Comparison of ENCODE assay signal across 13 cellular contexts in the genomic region with DNA sequence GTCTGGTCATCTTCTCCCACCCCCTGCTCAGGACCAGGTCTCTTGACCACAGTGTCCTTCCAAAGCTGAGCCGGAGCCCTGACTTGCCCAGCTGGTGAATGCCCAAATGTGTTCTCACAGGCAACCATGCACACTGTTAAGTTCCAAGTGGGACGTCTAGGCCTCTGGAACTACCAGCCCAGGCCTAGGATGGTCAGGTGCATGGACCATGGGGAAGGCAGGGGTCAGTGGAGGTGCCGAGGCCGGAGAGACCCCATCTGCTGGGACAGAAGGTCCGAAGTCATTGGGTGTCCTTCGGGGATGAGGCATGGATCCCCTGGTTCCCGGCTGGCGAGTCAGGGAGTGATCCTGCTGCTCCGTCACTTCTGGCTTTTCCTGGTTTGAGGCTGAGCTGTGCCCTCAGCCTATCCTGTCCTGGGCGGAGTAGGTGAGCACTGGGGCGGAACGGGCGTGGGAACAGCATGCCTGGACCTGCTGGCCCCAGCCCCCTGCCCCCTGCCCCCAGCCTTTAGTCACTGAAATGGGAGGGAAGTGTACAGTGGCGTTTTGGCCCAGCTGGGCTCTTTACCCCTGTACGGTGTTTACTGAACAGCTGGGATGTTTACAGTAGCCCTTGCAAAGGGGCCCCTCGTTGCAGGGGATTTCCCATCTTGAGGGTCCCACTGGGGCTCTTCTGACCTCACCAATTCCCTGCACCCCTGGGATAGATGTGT. TPM values are rescaled to one million over a fixed set of nuclear protein-coding genes. Genes with fewer than 3 reads are reported as not detected.
DNase-seq lines count a peak whose midpoint lies in the region; ATAC-seq and TF ChIP-seq lines count a peak whose summit lies in the region.
"Had no signal": no experiment of that assay in that cellular context is flagged by ENCODE, and none has a peak within 500 bp of the region (broad histone marks: within the 10 kb centered on the region; RNA-seq: fewer than 3 reads in every experiment).

No MANE protein-coding gene starts in this region.

- H3K79me2 ChIP-seq in fibroblast of lung (ENCODE audit: control insufficient read depth, insufficient read depth, low read length): no peaks in the 10 kb centered on the region

- peaks cover 28% of the 10 kb centered on the region for H3K4me1 ChIP-seq in fibroblast of lung (ENCODE audit: control insufficient read depth, extremely low read depth, insufficient read depth, low read length)
- peaks cover 88% of the 10 kb centered on the region for H3K4me1 ChIP-seq in psoas muscle

- no peak overlapping the region for H3K9ac ChIP-seq in fibroblast of lung (ENCODE audit: insufficient read depth, low read length)

- H3K9me3 ChIP-seq in fibroblast of lung (ENCODE audit: control insufficient read depth, insufficient read depth, low read depth, low read length) (no peaks in the 10 kb centered on the region), psoas muscle (no peaks in the 10 kb centered on the region)
- H3K9me3 ChIP-seq: HAP-1 had no signal

- H3K4me2 ChIP-seq in fibroblast of lung (ENCODE audit: extremely low read depth, insufficient read depth, low read length): no peak overlapping the region

- no peak for ATAC-seq in psoas muscle

- peak overlapping the region; percentile 83 for H3K27ac ChIP-seq in C4-2B
- H3K27ac ChIP-seq in fibroblast of lung (ENCODE audit: insufficient read depth, low read length): no peak overlapping the region
- peak overlapping the region; percentile 58 for H3K27ac ChIP-seq in psoas muscle

- no peaks in the 10 kb centered on the region for H3K36me3 ChIP-seq in fibroblast of lung (ENCODE audit: control insufficient read depth, insufficient read depth, low read length)
- no peaks in the 10 kb centered on the region for H3K36me3 ChIP-seq in psoas muscle (ENCODE audit: insufficient read depth in 1 of 2, low read depth in 1 of 2)
- H3K36me3 ChIP-seq: HAP-1 had no signal

- no peak overlapping the region for H2AFZ ChIP-seq in fibroblast of lung (ENCODE audit: low read length)

- TF ChIP-seq CTCF in C4-2B (conservative IDR thresholded peaks at IDR 0.05) (no peak), fibroblast of lung (conservative IDR thresholded peaks at IDR 0.05 in 1 of 2, IDR thresholded peaks at IDR 0.05 in 1 of 2; ENCODE audit: low read depth in 1 of 2, low read length in 2 of 2) (no peak), psoas muscle (IDR thresholded peaks at IDR 0.05) (no peak)

- H4K20me1 ChIP-seq in fibroblast of lung (ENCODE audit: control insufficient read depth, extremely low read depth, insufficient read depth, low read length): no peaks in the 10 kb centered on the region

- H3K4me3 ChIP-seq in fibroblast of lung (replicated peaks in 1 of 4; ENCODE audit: control extremely low read depth in 1 of 4, insufficient read depth in 1 of 4, low read depth in 3 of 4, low read length in 4 of 4) (no peak overlapping the region), psoas muscle (no peak overlapping the region)
- H3K4me3 ChIP-seq: HAP-1 had no signal

- H3K27me3 ChIP-seq in fibroblast of lung (ENCODE audit: control insufficient read depth, insufficient read depth, low read length): no peaks in the 10 kb centered on the region
- H3K27me3 ChIP-seq in psoas muscle (ENCODE audit: insufficient read depth in 3 of 3, low read length in 2 of 3): no peaks in the 10 kb centered on the region

- intact Hi-C loops in psoas muscle (cut with DNase I): no loop called here

- 63 to 67% (median 63%) methylated on average over 14 to 16 of the region's 16 CpGs for WGBS in psoas muscle, 3 donors

- peak; percentile 82 for DNase-seq in NCI-H69 (lab: John Stamatoyannopoulos, UW)
- DNase-seq in fibroblast of lung (ENCODE audit: low read depth in 2 of 2): peak; percentile 33 to 46
- DNase-seq in psoas muscle: no peak
- no peak for DNase-seq in DMS 273 treated with DMSO at 0.1 percent for 48 hours (lab: John Stamatoyannopoulos, UW)
- no peak for DNase-seq in activated T-cell treated with anti-CD3 and anti-CD28 coated beads, Interleukin-2, amount 50 U/mL, for 48 hours
- no peak for DNase-seq in NCI-H2171 (lab: John Stamatoyannopoulos, UW)
- DNase-seq in NK-92 treated with Interleukin-12 subunit alpha and Interleukin-12 subunit beta, amount 100 ng/mL, for 24 hours (lab: John Stamatoyannopoulos, UW): no peak
- DNase-seq: Calu3, NCI-H524 treated with DMSO at 0.1 percent for 48 hours had no signal

RNA-seq across cellular contexts. Expression of a gene that starts 12.1 kb away (rescaled TPM):
- total RNA-seq in fibroblast of lung (9.7 and 10.3 TPM in 2 replicates), psoas muscle (10 to 100 TPM in 3 of 4 donors, 1 to 10 TPM in 1; 7.0 to 13.7 (median 12.3) TPM)
- polyA plus RNA-seq in fibroblast of lung (5.1 and 21.2 TPM in 2 replicates), psoas muscle (1 to 10 TPM; 4.7 to 7.6 (median 6.8) TPM)
- 8.0 and 18.9 TPM in 2 replicates for polyA plus RNA-seq in fibroblast of lung (2012)
- 27.0 and 48.6 TPM in 2 replicates for polyA minus RNA-seq in fibroblast of lung (ENCODE audit: low replicate concordance)

RNA-seq across cellular contexts. Expression of a gene that starts 24.2 kb away (rescaled TPM):
- not detected in 2 replicates for total RNA-seq in fibroblast of lung
- polyA plus RNA-seq in fibroblast of lung: not detected in 2 replicates
- not detected in 2 replicates for polyA plus RNA-seq in fibroblast of lung (2012)
- polyA minus RNA-seq in fibroblast of lung (ENCODE audit: low replicate concordance): not detected in 2 replicates
- not detected for total RNA-seq in psoas muscle
- not detected for polyA plus RNA-seq in psoas muscle
- total RNA-seq: Calu3; mononuclear cell; T-helper 2 cell treated with Interferon-gamma antibody and Interleukin-4, amounts not matched to agents 100 ng/mL and 5 ng/mL, for 36 hours had no signal

RNA-seq across cellular contexts. Expression of a gene that starts 37.8 kb away (rescaled TPM):
- total RNA-seq in fibroblast of lung (not detected in 2 replicates), psoas muscle (10 to 100 TPM in 1 of 4 donors, 1 to 10 TPM in 3; 1.7 to 12.7 (median 5.4) TPM)
- polyA plus RNA-seq in fibroblast of lung (0.02 TPM in 1 of 2 replicates, not detected in the other), psoas muscle (1 to 10 TPM in 2 of 3 donors, under 1 TPM in 1; 0.12 to 4.5 (median 1.3) TPM)
- polyA plus RNA-seq in fibroblast of lung (2012): not detected in 2 replicates
- not detected in 2 replicates for polyA minus RNA-seq in fibroblast of lung (ENCODE audit: low replicate concordance)
- total RNA-seq: Calu3; mononuclear cell; T-helper 2 cell treated with Interferon-gamma antibody and Interleukin-4, amounts not matched to agents 100 ng/mL and 5 ng/mL, for 36 hours had no signal

Comparison
In these comparisons a context has a peak if more than half of its experiments do, and no peak if none do; other contexts are left out.
1. DNase-seq: peak in NCI-H69 (single experiment) and fibroblast of lung (2 of 2); none in psoas muscle (0 of 2), DMS 273 treated with DMSO at 0.1 percent for 48 hours (single experiment), activated T-cell treated with anti-CD3 and anti-CD28 coated beads, Interleukin-2, amount 50 U/mL, for 48 hours (0 of 2), NCI-H2171 (single experiment) and NK-92 treated with Interleukin-12 subunit alpha and Interleukin-12 subunit beta, amount 100 ng/mL, for 24 hours (single experiment).